In the genomic region with DNA sequence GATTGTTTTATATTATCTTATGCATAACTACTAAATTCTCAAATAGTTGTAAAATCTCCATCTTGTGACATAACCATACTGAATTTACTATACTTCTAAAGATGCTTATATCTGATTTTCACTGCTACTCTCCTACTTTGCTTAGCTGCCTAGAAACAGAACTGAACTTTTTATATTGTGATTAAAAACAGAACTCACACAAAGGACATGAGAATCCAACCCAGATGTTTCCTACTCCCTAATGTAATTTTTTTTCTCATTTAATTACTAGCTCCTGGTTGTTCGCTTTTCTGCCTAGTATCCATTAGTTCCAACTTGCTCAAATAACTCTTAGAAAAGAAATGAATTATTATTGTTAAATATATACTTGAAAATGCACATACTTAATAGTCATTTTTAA, we compare ENCODE assay signal across 11 cellular contexts.
"Had no signal": no experiment of that assay in that cellular context is flagged by ENCODE, and none has a peak within 500 bp of the region (broad histone marks: within the 10 kb centered on the region; RNA-seq: fewer than 3 reads in every experiment).

No MANE protein-coding gene starts in this region.

- H3K4me3 Mint-ChIP-seq: GM23338, H9, HFFc6 had no signal

- H3K4me3 ChIP-seq: GM23248, GM23338, HAP-1 had no signal

- H3K9me3 Mint-ChIP-seq: GM23338 had no signal

- H3K27ac ChIP-seq: GM23248 had no signal

- H2AFZ ChIP-seq: GM23248, GM23338 had no signal

- FAIRE-seq: H1, H54 had no signal

- H3K27ac Mint-ChIP-seq: GM23338, H9, HFFc6 had no signal

- H3K9me3 ChIP-seq: HAP-1 had no signal

- H3K4me1 ChIP-seq: HAP-1 had no signal

- H3K4me2 ChIP-seq: GM23338 had no signal

- ATAC-seq: GM23338, HCT116 had no signal

- H3K36me3 ChIP-seq: HAP-1 had no signal

- H3K4me1 Mint-ChIP-seq: GM23338, H9 had no signal

- H3K9ac ChIP-seq: GM23248 had no signal

- DNase-seq: GM23248, GOT3, H7, H9, HCEC 1CT, HFFc6 had no signal
